ENCODE assay signal across 28 cellular contexts in the genomic region with DNA sequence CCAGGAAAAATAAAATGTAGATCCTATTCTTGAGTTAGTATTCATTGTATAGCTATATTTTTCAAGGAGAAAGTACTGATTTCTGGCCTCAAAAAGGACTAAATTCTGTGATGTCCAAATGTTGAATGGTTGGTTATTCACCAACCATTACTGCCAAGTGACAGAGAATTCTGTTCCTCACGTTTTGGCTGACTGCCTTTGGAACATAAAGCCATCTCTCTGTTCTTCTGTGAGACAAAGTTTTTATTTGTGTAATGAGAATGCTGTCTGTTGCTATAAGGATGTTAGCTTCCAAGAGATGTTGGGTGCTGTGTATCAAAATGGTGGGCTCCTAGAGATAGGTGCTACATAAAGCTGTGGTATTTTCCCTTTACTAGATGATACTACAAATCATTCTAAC. TPM values are rescaled to one million over a fixed set of nuclear protein-coding genes. Genes with fewer than 3 reads are reported as not detected.
DNase-seq lines count a peak whose midpoint lies in the region; ATAC-seq and TF ChIP-seq lines count a peak whose summit lies in the region.
"Had no signal": no experiment of that assay in that cellular context is flagged by ENCODE, and none has a peak within 500 bp of the region (broad histone marks: within the 10 kb centered on the region; RNA-seq: fewer than 3 reads in every experiment).

No MANE protein-coding gene starts in this region.

- peaks cover 19% of the 10 kb centered on the region for H3K4me1 Mint-ChIP-seq in activated CD8-positive, alpha-beta T cell treated with anti-CD3 and anti-CD28 coated beads for 36 hours (ENCODE audit: low read depth)
- peaks cover 4% of the 10 kb centered on the region for H3K4me1 Mint-ChIP-seq in activated CD8-positive, alpha-beta T cell treated with anti-CD3 and anti-CD28 coated beads, Interleukin-2, amount 10 ng/mL, durations not matched to agents 7 days and 5 days (ENCODE audit: low read depth)
- peaks cover 11% of the 10 kb centered on the region for H3K4me1 Mint-ChIP-seq in CD4-positive, alpha-beta T cell (ENCODE audit: low read depth)
- peaks cover 17% of the 10 kb centered on the region for H3K4me1 Mint-ChIP-seq in central memory CD8-positive, alpha-beta T cell
- H3K4me1 Mint-ChIP-seq: mesothelial cell of epicardium had no signal

- H3K36me3 ChIP-seq in osteoblast (ENCODE audit: insufficient read depth, low read length): peaks cover 70% of the 10 kb centered on the region
- H3K36me3 ChIP-seq in BE2C: peaks cover 76% of the 10 kb centered on the region

- H3K36me3 Mint-ChIP-seq in activated CD8-positive, alpha-beta T cell treated with anti-CD3 and anti-CD28 coated beads for 36 hours (ENCODE audit: low read depth): peaks cover 45% of the 10 kb centered on the region
- H3K36me3 Mint-ChIP-seq in activated CD8-positive, alpha-beta T cell treated with anti-CD3 and anti-CD28 coated beads, Interleukin-2, amount 10 ng/mL, durations not matched to agents 7 days and 5 days (ENCODE audit: low read depth): peaks cover 52% of the 10 kb centered on the region
- peaks cover 81% of the 10 kb centered on the region for H3K36me3 Mint-ChIP-seq in CD4-positive, alpha-beta T cell (ENCODE audit: low read depth)
- peaks cover 69% of the 10 kb centered on the region for H3K36me3 Mint-ChIP-seq in central memory CD8-positive, alpha-beta T cell (ENCODE audit: insufficient read depth)

- H3K4me3 ChIP-seq in osteoblast (ENCODE audit: insufficient read depth, low read length) (no peak overlapping the region), BE2C (ENCODE audit: low read depth, low read length) (no peak overlapping the region)
- H3K4me3 ChIP-seq: left lung, suprapubic skin, upper lobe of left lung had no signal

- H3K27me3 Mint-ChIP-seq in activated CD8-positive, alpha-beta T cell treated with anti-CD3 and anti-CD28 coated beads for 36 hours: no peaks in the 10 kb centered on the region
- no peaks in the 10 kb centered on the region for H3K27me3 Mint-ChIP-seq in activated CD8-positive, alpha-beta T cell treated with anti-CD3 and anti-CD28 coated beads, Interleukin-2, amount 10 ng/mL, durations not matched to agents 7 days and 5 days (ENCODE audit: low read depth)
- no peaks in the 10 kb centered on the region for H3K27me3 Mint-ChIP-seq in CD4-positive, alpha-beta T cell
- no peaks in the 10 kb centered on the region for H3K27me3 Mint-ChIP-seq in central memory CD8-positive, alpha-beta T cell
- H3K27me3 Mint-ChIP-seq: activated naive CD4-positive, alpha-beta T cell treated with anti-CD3 and anti-CD28 coated beads, Interleukin-2, amount 10 ng/mL, durations not matched to agents 7 days and 5 days; CD4-positive, CD25-positive, alpha-beta regulatory T cell; naive B cell had no signal

- H3K9me3 Mint-ChIP-seq in activated CD8-positive, alpha-beta T cell treated with anti-CD3 and anti-CD28 coated beads for 36 hours: no peaks in the 10 kb centered on the region
- H3K9me3 Mint-ChIP-seq in activated CD8-positive, alpha-beta T cell treated with anti-CD3 and anti-CD28 coated beads, Interleukin-2, amount 10 ng/mL, durations not matched to agents 7 days and 5 days (ENCODE audit: insufficient read depth): no peaks in the 10 kb centered on the region
- H3K9me3 Mint-ChIP-seq in CD4-positive, alpha-beta T cell: no peaks in the 10 kb centered on the region
- no peaks in the 10 kb centered on the region for H3K9me3 Mint-ChIP-seq in central memory CD8-positive, alpha-beta T cell
- H3K9me3 Mint-ChIP-seq: activated naive CD4-positive, alpha-beta T cell treated with anti-CD3 and anti-CD28 coated beads, Interleukin-2, amount 10 ng/mL, durations not matched to agents 7 days and 5 days; CD4-positive, CD25-positive, alpha-beta regulatory T cell; mesothelial cell of epicardium; naive B cell had no signal

- peak overlapping the region; percentile 81 for H3K27ac Mint-ChIP-seq in activated CD8-positive, alpha-beta T cell treated with anti-CD3 and anti-CD28 coated beads for 36 hours
- no peak overlapping the region for H3K27ac Mint-ChIP-seq in activated CD8-positive, alpha-beta T cell treated with anti-CD3 and anti-CD28 coated beads, Interleukin-2, amount 10 ng/mL, durations not matched to agents 7 days and 5 days
- H3K27ac Mint-ChIP-seq in CD4-positive, alpha-beta T cell: peak overlapping the region; percentile 20
- H3K27ac Mint-ChIP-seq in central memory CD8-positive, alpha-beta T cell (ENCODE audit: low read depth): peak overlapping the region; percentile 32
- H3K27ac Mint-ChIP-seq: activated naive CD4-positive, alpha-beta T cell treated with anti-CD3 and anti-CD28 coated beads, Interleukin-2, amount 10 ng/mL, durations not matched to agents 7 days and 5 days; mesothelial cell of epicardium; naive B cell had no signal

- CTCF ChIA-PET in activated CD8-positive, alpha-beta T cell treated with anti-CD3 and anti-CD28 coated beads for 36 hours (lab: Charles Lee): interaction anchor here (1.2 to 1.3 kb wide), 2 partner anchors 10 to 14 kb away, joined by 4 to 5 read pairs; a partner anchor contains a TSS
- CTCF ChIA-PET in activated CD8-positive, alpha-beta T cell treated with anti-CD3 and anti-CD28 coated beads, Interleukin-2, amount 10 ng/mL, durations not matched to agents 7 days and 5 days (lab: Charles Lee): interaction anchor here (1.0 to 1.7 kb wide), 2 partner anchors 12 to 13 kb away, joined by 3 to 4 read pairs; no protein-coding TSS in a partner anchor
- CTCF ChIA-PET in CD4-positive, alpha-beta T cell (lab: Charles Lee): no interaction called here

- H3K4me2 ChIP-seq in osteoblast (ENCODE audit: insufficient read depth, low read length): no peak overlapping the region

- no peak overlapping the region for H3K4me3 Mint-ChIP-seq in activated CD8-positive, alpha-beta T cell treated with anti-CD3 and anti-CD28 coated beads for 36 hours
- no peak overlapping the region for H3K4me3 Mint-ChIP-seq in activated CD8-positive, alpha-beta T cell treated with anti-CD3 and anti-CD28 coated beads, Interleukin-2, amount 10 ng/mL, durations not matched to agents 7 days and 5 days
- H3K4me3 Mint-ChIP-seq in CD4-positive, alpha-beta T cell: no peak overlapping the region
- H3K4me3 Mint-ChIP-seq in central memory CD8-positive, alpha-beta T cell: no peak overlapping the region
- H3K4me3 Mint-ChIP-seq: activated naive CD4-positive, alpha-beta T cell treated with anti-CD3 and anti-CD28 coated beads, Interleukin-2, amount 10 ng/mL, durations not matched to agents 7 days and 5 days; CD4-positive, CD25-positive, alpha-beta regulatory T cell; mesothelial cell of epicardium; naive B cell had no signal

- no peak overlapping the region for H2AFZ ChIP-seq in osteoblast (ENCODE audit: low read length)

- H3K27ac ChIP-seq in CD4-positive, alpha-beta T cell (ENCODE audit: low read depth, low read length): no peak overlapping the region
- peak overlapping the region; percentile 36 for H3K27ac ChIP-seq in osteoblast (ENCODE audit: low read depth, low read length)
- H3K27ac ChIP-seq: suprapubic skin had no signal

- TF ChIP-seq CTCF in activated CD8-positive, alpha-beta T cell treated with anti-CD3 and anti-CD28 coated beads for 36 hours (IDR thresholded peaks at IDR 0.05): no peak
- no peak for TF ChIP-seq CTCF in CD4-positive, alpha-beta T cell (IDR thresholded peaks at IDR 0.05)
- TF ChIP-seq CTCF in osteoblast (IDR thresholded peaks at IDR 0.05; ENCODE audit: extremely low read depth, low read depth, low read length) (no peak), BE2C (IDR thresholded peaks at IDR 0.05; ENCODE audit: low read depth, low read length) (no peak)

- no peak for DNase-seq in activated CD8-positive, alpha-beta T cell treated with anti-CD3 and anti-CD28 coated beads for 36 hours
- DNase-seq in activated CD8-positive, alpha-beta T cell treated with anti-CD3 and anti-CD28 coated beads, Interleukin-2, amount 10 ng/mL, durations not matched to agents 7 days and 5 days: no peak
- DNase-seq in CD4-positive, alpha-beta T cell: no peak
- no peak for DNase-seq in central memory CD8-positive, alpha-beta T cell (ENCODE audit: low spot score in 2 of 2)
- DNase-seq in osteoblast (ENCODE audit: insufficient read length, low spot score, missing footprints) (no peak), BE2C (no peak)
- no peak for DNase-seq in stimulated activated naive CD4-positive, alpha-beta T cell treated with Interleukin-2 at 50 U/mL for 16 hours (lab: John Stamatoyannopoulos, UW)
- DNase-seq: activated CD4-positive, CD25-positive, alpha-beta regulatory T cell treated with anti-CD3 and anti-CD28 coated beads, Interleukin-2, amount 50 U/mL, for 72 hours; activated naive CD4-positive, alpha-beta T cell treated with anti-CD3 and anti-CD28 coated beads, Interleukin-2, amount 10 ng/mL, durations not matched to agents 7 days and 5 days; activated T-cell treated with anti-CD3 and anti-CD28 coated beads, Interleukin-2, amount 50 U/mL, for 48 hours; aorta; CD4-positive, CD25-positive, alpha-beta regulatory T cell; effector CD8-positive, alpha-beta T cell; KBM-7; left lung; naive B cell; NCI-H1092 treated with DMSO at 0.1 percent for 48 hours; NCI-H1694 treated with DMSO at 0.1 percent for 48 hours; NCI-H446; NCI-H748 treated with DMSO at 0.1 percent for 48 hours; occipital lobe; SHP77; stimulated activated CD4-positive, alpha-beta T cell treated with anti-CD3 and anti-CD28 coated beads, Interleukin-4, amount 100 ng/mL, for 24 hours; upper lobe of left lung had no signal

- peaks cover 3% of the 10 kb centered on the region for H3K4me1 ChIP-seq in osteoblast (ENCODE audit: insufficient read depth, low read length)
- H3K4me1 ChIP-seq in BE2C: no peaks in the 10 kb centered on the region
- H3K4me1 ChIP-seq: suprapubic skin had no signal

- H4K20me1 ChIP-seq in osteoblast (ENCODE audit: insufficient read depth, low read length): peaks cover 17% of the 10 kb centered on the region

- intact Hi-C loops in activated CD8-positive, alpha-beta T cell treated with anti-CD3 and anti-CD28 coated beads for 36 hours (cut with micrococcal nuclease): no loop called here
- intact Hi-C loops in CD4-positive, alpha-beta T cell (cut with DNase I, micrococcal nuclease): no loop called here

- H3K79me2 ChIP-seq in osteoblast (ENCODE audit: insufficient read depth, low read length): peaks cover 58% of the 10 kb centered on the region

- no peaks in the 10 kb centered on the region for H3K9me3 ChIP-seq in CD4-positive, alpha-beta T cell (ENCODE audit: control insufficient read depth, low read length)
- no peaks in the 10 kb centered on the region for H3K9me3 ChIP-seq in osteoblast (ENCODE audit: low read depth, low read length)
- H3K9me3 ChIP-seq in BE2C: no peaks in the 10 kb centered on the region; the same call in 1 of the 2 replicates
- H3K9me3 ChIP-seq: left lung, suprapubic skin, upper lobe of left lung had no signal

- POLR2A ChIA-PET in activated CD8-positive, alpha-beta T cell treated with anti-CD3 and anti-CD28 coated beads for 36 hours (lab: Charles Lee): interaction anchor here (0.6 to 1.4 kb wide), 6 partner anchors 9 to 118 kb away, joined by 3 to 7 read pairs (median 3); a partner anchor contains a TSS
- POLR2A ChIA-PET in activated CD8-positive, alpha-beta T cell treated with anti-CD3 and anti-CD28 coated beads, Interleukin-2, amount 10 ng/mL, durations not matched to agents 7 days and 5 days (lab: Charles Lee): interaction anchor here (0.6 to 0.9 kb wide), 2 partner anchors 10 to 733 kb away, joined by 4 read pairs; a partner anchor contains a TSS
- POLR2A ChIA-PET in CD4-positive, alpha-beta T cell (lab: Charles Lee): no interaction called here

- ATAC-seq in activated CD8-positive, alpha-beta T cell treated with anti-CD3 and anti-CD28 coated beads for 36 hours: no peak
- ATAC-seq in activated CD8-positive, alpha-beta T cell treated with anti-CD3 and anti-CD28 coated beads, Interleukin-2, amount 10 ng/mL, durations not matched to agents 7 days and 5 days: no peak
- no peak for ATAC-seq in CD4-positive, alpha-beta T cell (ENCODE audit: poor library complexity)
- no peak for ATAC-seq in central memory CD8-positive, alpha-beta T cell (replicated peaks; ENCODE audit: extremely low read depth, poor library complexity, severe bottlenecking)
- no peak for ATAC-seq in HG03442 (IDR thresholded peaks at IDR 0.05; ENCODE audit: unreplicated experiment)
- ATAC-seq: Panc1 had no signal

- no peaks in the 10 kb centered on the region for H3K27me3 ChIP-seq in CD4-positive, alpha-beta T cell (ENCODE audit: control insufficient read depth, insufficient read depth, low read length)
- no peaks in the 10 kb centered on the region for H3K27me3 ChIP-seq in osteoblast (ENCODE audit: insufficient read depth, low read length)
- H3K27me3 ChIP-seq in BE2C: no peaks in the 10 kb centered on the region
- H3K27me3 ChIP-seq: left lung, suprapubic skin, upper lobe of left lung had no signal

RNA-seq across cellular contexts. Expression of a gene that starts 9.3 kb away (rescaled TPM):
- 10 to 100 TPM; 54.9 to 56.1 TPM for total RNA-seq in activated CD8-positive, alpha-beta T cell treated with anti-CD3 and anti-CD28 coated beads for 36 hours
- total RNA-seq in activated CD8-positive, alpha-beta T cell treated with anti-CD3 and anti-CD28 coated beads, Interleukin-2, amount 10 ng/mL, durations not matched to agents 7 days and 5 days: 10 to 100 TPM; 49.7 to 50.2 TPM
- total RNA-seq in CD4-positive, alpha-beta T cell: 10 to 100 TPM; 74.3 to 81.1 TPM
- 83.2 and 83.4 TPM in 2 replicates for total RNA-seq in osteoblast
- 66.0 TPM for polyA plus RNA-seq in BE2C (2012; ENCODE audit: insufficient read depth, insufficient read length, low read depth)

RNA-seq across cellular contexts. Expression of a gene that starts 44.3 kb away (rescaled TPM):
- total RNA-seq in activated CD8-positive, alpha-beta T cell treated with anti-CD3 and anti-CD28 coated beads for 36 hours: 10 to 100 TPM; 10.6 to 11.0 TPM
- 1 to 10 TPM; 1.4 to 1.8 TPM for total RNA-seq in activated CD8-positive, alpha-beta T cell treated with anti-CD3 and anti-CD28 coated beads, Interleukin-2, amount 10 ng/mL, durations not matched to agents 7 days and 5 days
- total RNA-seq in CD4-positive, alpha-beta T cell: 1 to 10 TPM in 1 of 2 experiments, under 1 TPM in 1; 0.70 to 1.1 TPM
- total RNA-seq in osteoblast: 6.5 and 7.2 TPM in 2 replicates
- polyA plus RNA-seq in BE2C (2012; ENCODE audit: insufficient read depth, insufficient read length, low read depth): 3.4 TPM

RNA-seq across cellular contexts. Expression of a gene that starts 54.0 kb away (rescaled TPM):
- 1 to 10 TPM; 1.0 to 1.3 TPM for total RNA-seq in activated CD8-positive, alpha-beta T cell treated with anti-CD3 and anti-CD28 coated beads for 36 hours
- 1 to 10 TPM; 1.2 to 1.7 TPM for total RNA-seq in activated CD8-positive, alpha-beta T cell treated with anti-CD3 and anti-CD28 coated beads, Interleukin-2, amount 10 ng/mL, durations not matched to agents 7 days and 5 days
- 1 to 10 TPM; 1.5 to 1.7 TPM for total RNA-seq in CD4-positive, alpha-beta T cell
- 5.1 and 5.6 TPM in 2 replicates for total RNA-seq in osteoblast
- 4.4 TPM for polyA plus RNA-seq in BE2C (2012; ENCODE audit: insufficient read depth, insufficient read length, low read depth)

RNA-seq across cellular contexts. Expression of a gene that starts 54.2 kb away (rescaled TPM):
- total RNA-seq in activated CD8-positive, alpha-beta T cell treated with anti-CD3 and anti-CD28 coated beads for 36 hours: 10 to 100 TPM; 20.2 to 23.2 TPM
- total RNA-seq in activated CD8-positive, alpha-beta T cell treated with anti-CD3 and anti-CD28 coated beads, Interleukin-2, amount 10 ng/mL, durations not matched to agents 7 days and 5 days: 10 to 100 TPM; 18.9 to 19.0 TPM
- 10 to 100 TPM; 37.1 to 38.9 TPM for total RNA-seq in CD4-positive, alpha-beta T cell
- total RNA-seq in osteoblast: 23.0 and 23.5 TPM in 2 replicates
- 38.6 TPM for polyA plus RNA-seq in BE2C (2012; ENCODE audit: insufficient read depth, insufficient read length, low read depth)
